Comparison of ENCODE assay signal across 1 cellular context in genomic region chr19:35205733-35206323, GRCh38.
TF ChIP-seq lines count a peak whose summit lies in the region.

No MANE protein-coding gene starts in this region.

TF ChIP-seq in HepG2, 621 proteins besides CTCF, POLR2A, EP300 and RAD21:
- no peak for TF ChIP-seq HNF4A (CRISPR knock-in tag; IDR thresholded peaks at IDR 0.05)
